Comparison of ENCODE assay signal across 12 cellular contexts in genomic region chr3:172355836-172356235, GRCh38.
DNase-seq lines count a peak whose midpoint lies in the region; ATAC-seq and TF ChIP-seq lines count a peak whose summit lies in the region.
"Had no signal": no experiment of that assay in that cellular context is flagged by ENCODE, and none has a peak within 500 bp of the region (broad histone marks: within the 10 kb centered on the region; RNA-seq: fewer than 3 reads in every experiment).

No MANE protein-coding gene starts in this region.

- peaks cover 13 to 19% of the 10 kb centered on the region in 2 experiments for H3K4me1 ChIP-seq in SK-N-SH (ENCODE audit: control insufficient read depth in 1 of 2, insufficient read depth in 2 of 2, low read depth in 1 of 2, low read length in 1 of 2)
- H3K4me1 ChIP-seq: BLaER1 treated with 17β-estradiol and CSF1 and Interleukin-3, amounts not matched to agents 10 nM and 100 nM had no signal

- no peak overlapping the region for H2AFZ ChIP-seq in SK-N-SH (ENCODE audit: low read depth)

- CTCF ChIA-PET in SK-N-SH (lab: Yijun Ruan, JAX), result interaction anchor here (2.1 to 3.9 kb wide), 2 partner anchors 14 to 23 kb away, joined by 9 to 18 read pairs; no protein-coding TSS in a partner anchor

- peak; percentile 7 for DNase-seq in NCI-H345 (lab: John Stamatoyannopoulos, UW)
- no peak for DNase-seq in NCI-H345 treated with DMSO at 0.1 percent for 48 hours (lab: John Stamatoyannopoulos, UW; ENCODE audit: unreplicated experiment)
- DNase-seq in SK-N-SH, result no peak
- DNase-seq in foreskin fibroblast, result peak; percentile 84 to 93
- peak; percentile 83 for DNase-seq in stromal cell of bone marrow (ENCODE audit: low read depth)
- DNase-seq in activated CD4-positive, alpha-beta T cell treated with anti-CD3 and anti-CD28 coated beads for 4 hours, result no peak
- no peak for DNase-seq in T-helper 2 cell treated with Interferon-gamma antibody and Interleukin-4, amounts not matched to agents 5 μg/mL and 100 μg/mL, for 36 hours (ENCODE audit: low spot score)
- DNase-seq: activated CD8-positive, alpha-beta memory T cell treated with anti-CD3 and anti-CD28 coated beads, Interleukin-2, amount 10 ng/mL, durations not matched to agents 7 days and 5 days; effector memory CD4-positive, alpha-beta T cell; stimulated activated naive CD8-positive, alpha-beta T cell treated with anti-CD3 and anti-CD28 coated beads, Interleukin-15, amount 100 ng/mL, for 72 hours had no signal

- WGBS in SK-N-SH (ENCODE audit: low lambda C conversion rate), result 31% methylated on average over 2 of the region's 2 CpGs

- peaks cover 15% of the 10 kb centered on the region for H3K4me1 Mint-ChIP-seq in T-helper 2 cell treated with Interferon-gamma antibody and Interleukin-4, amounts not matched to agents 5 μg/mL and 100 μg/mL, for 36 hours (ENCODE audit: low read depth)
- H3K4me1 Mint-ChIP-seq: stimulated activated naive CD8-positive, alpha-beta T cell treated with anti-CD3 and anti-CD28 coated beads, Interleukin-15, amount 100 ng/mL, for 72 hours had no signal

- TF ChIP-seq RAD21 in SK-N-SH (IDR thresholded peaks at IDR 0.05; ENCODE audit: low read length), result no peak

- peaks cover 15% of the 10 kb centered on the region; the same call in 1 of the 2 replicates for H3K79me2 ChIP-seq in SK-N-SH (ENCODE audit: insufficient read depth)

- H4K20me1 ChIP-seq in SK-N-SH (ENCODE audit: insufficient read depth), result peaks cover 17% of the 10 kb centered on the region

- H3K4me3 Mint-ChIP-seq in T-helper 2 cell treated with Interferon-gamma antibody and Interleukin-4, amounts not matched to agents 5 μg/mL and 100 μg/mL, for 36 hours, result no peak overlapping the region
- H3K4me3 Mint-ChIP-seq: activated CD8-positive, alpha-beta memory T cell treated with anti-CD3 and anti-CD28 coated beads, Interleukin-2, amount 10 ng/mL, durations not matched to agents 7 days and 5 days; stimulated activated naive CD8-positive, alpha-beta T cell treated with anti-CD3 and anti-CD28 coated beads, Interleukin-15, amount 100 ng/mL, for 72 hours had no signal

- H3K9me2 ChIP-seq in SK-N-SH, result no peaks in the 10 kb centered on the region

- H3K27me3 Mint-ChIP-seq in T-helper 2 cell treated with Interferon-gamma antibody and Interleukin-4, amounts not matched to agents 5 μg/mL and 100 μg/mL, for 36 hours (ENCODE audit: low read depth), result no peaks in the 10 kb centered on the region
- H3K27me3 Mint-ChIP-seq: activated CD8-positive, alpha-beta memory T cell treated with anti-CD3 and anti-CD28 coated beads, Interleukin-2, amount 10 ng/mL, durations not matched to agents 7 days and 5 days; stimulated activated naive CD8-positive, alpha-beta T cell treated with anti-CD3 and anti-CD28 coated beads, Interleukin-15, amount 100 ng/mL, for 72 hours had no signal

- TF ChIP-seq CTCF in SK-N-SH (IDR thresholded peaks at IDR 0.05) (no peak), foreskin fibroblast (IDR thresholded peaks at IDR 0.05; ENCODE audit: low read depth, low read length) (no peak)

- TF ChIP-seq EP300 in SK-N-SH (IDR thresholded peaks at IDR 0.05; ENCODE audit: borderline replicate concordance in 1 of 2, low read depth in 1 of 2, low read length in 1 of 2), result no peak; a peak in 1 of 4 replicates

- H3F3A ChIP-seq in SK-N-SH (replicated peaks; ENCODE audit: insufficient read depth), result peaks cover 32% of the 10 kb centered on the region

- no peak overlapping the region for H3K27ac Mint-ChIP-seq in T-helper 2 cell treated with Interferon-gamma antibody and Interleukin-4, amounts not matched to agents 5 μg/mL and 100 μg/mL, for 36 hours
- H3K27ac Mint-ChIP-seq: activated CD8-positive, alpha-beta memory T cell treated with anti-CD3 and anti-CD28 coated beads, Interleukin-2, amount 10 ng/mL, durations not matched to agents 7 days and 5 days; stimulated activated naive CD8-positive, alpha-beta T cell treated with anti-CD3 and anti-CD28 coated beads, Interleukin-15, amount 100 ng/mL, for 72 hours had no signal

- peaks cover 34 to 57% of the 10 kb centered on the region in 2 experiments for H3K36me3 ChIP-seq in SK-N-SH (replicated peaks in 1 of 2; ENCODE audit: control insufficient read depth in 1 of 2, insufficient read depth in 2 of 2, low read length in 1 of 2)

- H3K4me3 ChIP-seq in SK-N-SH (ENCODE audit: low read depth in 2 of 2, low read length in 1 of 2) (no peak overlapping the region), foreskin fibroblast (ENCODE audit: low read depth in 1 of 2, low read length in 2 of 2) (no peak overlapping the region)
- H3K4me3 ChIP-seq: BLaER1 treated with 17β-estradiol and CSF1 and Interleukin-3, amounts not matched to agents 10 nM and 100 nM had no signal

- H3K9me3 ChIP-seq in SK-N-SH, result no peaks in the 10 kb centered on the region
- H3K9me3 ChIP-seq: BLaER1 treated with 17β-estradiol and CSF1 and Interleukin-3, amounts not matched to agents 10 nM and 100 nM had no signal

- H3K9ac ChIP-seq in SK-N-SH, result no peak overlapping the region
- H3K9ac ChIP-seq: BLaER1 treated with 17β-estradiol and CSF1 and Interleukin-3, amounts not matched to agents 10 nM and 100 nM had no signal

- peak overlapping the region; percentile 63 for H3K4me2 ChIP-seq in SK-N-SH
- H3K4me2 ChIP-seq: BLaER1 treated with 17β-estradiol and CSF1 and Interleukin-3, amounts not matched to agents 10 nM and 100 nM had no signal

- peak overlapping the region; percentile 76 to 81 for H3K27ac ChIP-seq in SK-N-SH (ENCODE audit: low read depth in 2 of 2, low read length in 1 of 2)
- H3K27ac ChIP-seq: BLaER1 treated with 17β-estradiol and CSF1 and Interleukin-3, amounts not matched to agents 10 nM and 100 nM had no signal

- no peaks in the 10 kb centered on the region for H3K27me3 ChIP-seq in SK-N-SH (ENCODE audit: insufficient read depth)
- H3K27me3 ChIP-seq: BLaER1 treated with 17β-estradiol and CSF1 and Interleukin-3, amounts not matched to agents 10 nM and 100 nM had no signal

- POLR2A ChIA-PET in SK-N-SH (lab: Yijun Ruan, JAX), result no interaction called here

- H3K9me3 Mint-ChIP-seq in T-helper 2 cell treated with Interferon-gamma antibody and Interleukin-4, amounts not matched to agents 5 μg/mL and 100 μg/mL, for 36 hours, result no peaks in the 10 kb centered on the region
- H3K9me3 Mint-ChIP-seq: stimulated activated naive CD8-positive, alpha-beta T cell treated with anti-CD3 and anti-CD28 coated beads, Interleukin-15, amount 100 ng/mL, for 72 hours had no signal

- no peak for ATAC-seq in HG02678 (IDR thresholded peaks at IDR 0.05; ENCODE audit: unreplicated experiment)
- ATAC-seq: activated CD8-positive, alpha-beta memory T cell treated with anti-CD3 and anti-CD28 coated beads, Interleukin-2, amount 10 ng/mL, durations not matched to agents 7 days and 5 days; stimulated activated naive CD8-positive, alpha-beta T cell treated with anti-CD3 and anti-CD28 coated beads, Interleukin-15, amount 100 ng/mL, for 72 hours had no signal

- H3K36me3 Mint-ChIP-seq in T-helper 2 cell treated with Interferon-gamma antibody and Interleukin-4, amounts not matched to agents 5 μg/mL and 100 μg/mL, for 36 hours (ENCODE audit: low read depth), result peaks cover 2% of the 10 kb centered on the region

TF ChIP-seq in SK-N-SH, 30 proteins besides CTCF, POLR2A, EP300 and RAD21 (continues in another document):
- no peak for TF ChIP-seq EZH2phosphoT487 (IDR thresholded peaks at IDR 0.05; ENCODE audit: borderline replicate concordance, low read depth)
- no peak for TF ChIP-seq CHD2 (IDR thresholded peaks at IDR 0.05; ENCODE audit: low read length, partially characterized antibody)
- TF ChIP-seq RFX5 (IDR thresholded peaks at IDR 0.05; ENCODE audit: low read length), result no peak
- no peak for TF ChIP-seq ELF1 (IDR thresholded peaks at IDR 0.05)
- TF ChIP-seq RCOR1 (IDR thresholded peaks at IDR 0.05; ENCODE audit: low read length), result no peak
- TF ChIP-seq FOXJ3 (CRISPR knock-in tag; IDR thresholded peaks at IDR 0.05), result no peak
- TF ChIP-seq FOXM1 (IDR thresholded peaks at IDR 0.05; ENCODE audit: low read depth), result no peak
- TF ChIP-seq SIN3A (IDR thresholded peaks at IDR 0.05; ENCODE audit: borderline replicate concordance, low read depth, low read length), result no peak
- TF ChIP-seq JUND (IDR thresholded peaks at IDR 0.05), result peak; percentile 65
- TF ChIP-seq TCF12 (IDR thresholded peaks at IDR 0.05), result peak; percentile 50; the same call in 1 of the 2 replicates
- no peak for TF ChIP-seq USF1 (IDR thresholded peaks at IDR 0.05; ENCODE audit: borderline replicate concordance, low read depth)
- TF ChIP-seq MEF2A (IDR thresholded peaks at IDR 0.05; ENCODE audit: borderline replicate concordance, low read depth), result peak; percentile 21; the same call in 1 of the 2 replicates
- peak; percentile 18; the same call in 1 of the 2 replicates for TF ChIP-seq MAX (IDR thresholded peaks at IDR 0.05; ENCODE audit: low read depth)
- TF ChIP-seq TEAD4 (IDR thresholded peaks at IDR 0.05; ENCODE audit: borderline replicate concordance, insufficient read depth), result no peak

Comparison
In these comparisons a context has a peak if more than half of its experiments do, and no peak if none do; other contexts are left out.
1. DNase-seq: peak in NCI-H345 (single experiment), foreskin fibroblast (2 of 2) and stromal cell of bone marrow (single experiment); none in NCI-H345 treated with DMSO at 0.1 percent for 48 hours (single experiment), SK-N-SH (single experiment), activated CD4-positive, alpha-beta T cell treated with anti-CD3 and anti-CD28 coated beads for 4 hours (0 of 2) and T-helper 2 cell treated with Interferon-gamma antibody and Interleukin-4, amounts not matched to agents 5 μg/mL and 100 μg/mL, for 36 hours (single experiment).